In the genomic region with DNA sequence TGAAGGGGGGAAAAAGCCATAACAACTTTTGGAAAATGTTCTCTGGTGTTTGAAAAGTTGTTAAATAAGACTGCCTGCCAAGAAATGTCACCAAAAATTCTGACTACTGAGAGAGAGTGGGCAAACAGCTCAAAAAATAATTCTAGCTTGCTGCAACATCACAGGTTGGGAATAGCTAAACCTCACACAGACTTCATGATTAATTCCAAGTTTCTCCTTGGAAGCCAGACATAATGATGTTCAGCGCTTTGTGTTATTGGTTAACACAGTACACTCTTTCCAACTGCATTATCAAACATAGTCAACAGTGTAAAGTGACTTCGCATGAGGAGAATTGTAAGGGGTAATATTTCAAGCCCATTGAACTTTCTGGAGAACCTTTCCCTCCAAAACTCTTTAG, we compare ENCODE assay signal across 19 cellular contexts.
"Had no signal": no experiment of that assay in that cellular context is flagged by ENCODE, and none has a peak within 500 bp of the region (broad histone marks: within the 10 kb centered on the region; RNA-seq: fewer than 3 reads in every experiment).

No MANE protein-coding gene starts in this region.

- H3K27ac Mint-ChIP-seq: activated CD4-positive, alpha-beta memory T cell treated with anti-CD3 and anti-CD28 coated beads for 36 hours; activated naive CD4-positive, alpha-beta T cell treated with anti-CD3 and anti-CD28 coated beads, Interleukin-2, amount 10 ng/mL, durations not matched to agents 7 days and 5 days; memory B cell had no signal

- H3K36me3 ChIP-seq: brain microvascular endothelial cell, ovary, prostate gland, thyroid gland had no signal

- H3K36me3 Mint-ChIP-seq: activated CD4-positive, alpha-beta memory T cell treated with anti-CD3 and anti-CD28 coated beads for 36 hours; activated naive CD4-positive, alpha-beta T cell treated with anti-CD3 and anti-CD28 coated beads, Interleukin-2, amount 10 ng/mL, durations not matched to agents 7 days and 5 days; memory B cell had no signal

- H3K4me3 ChIP-seq: mucosa of descending colon, ovary, prostate gland, right atrium auricular region, thyroid gland had no signal

- H3K4me3 Mint-ChIP-seq: activated CD4-positive, alpha-beta memory T cell treated with anti-CD3 and anti-CD28 coated beads for 36 hours; activated naive CD4-positive, alpha-beta T cell treated with anti-CD3 and anti-CD28 coated beads, Interleukin-2, amount 10 ng/mL, durations not matched to agents 7 days and 5 days had no signal

- DNase-seq: activated CD4-positive, alpha-beta memory T cell treated with anti-CD3 and anti-CD28 coated beads for 36 hours; activated CD4-positive, alpha-beta T cell treated with anti-CD3 and anti-CD28 coated beads for 48 hours; activated naive CD4-positive, alpha-beta T cell treated with anti-CD3 and anti-CD28 coated beads, Interleukin-2, amount 10 ng/mL, durations not matched to agents 7 days and 5 days; activated T-cell treated with anti-CD3 and anti-CD28 coated beads, Interleukin-2, amount 50 U/mL, for 48 hours; aorta; brain microvascular endothelial cell; caudate nucleus; effector memory CD4-positive, alpha-beta T cell; foreskin melanocyte; hypothalamus; mucosa of descending colon; ovary; SK-N-SH; stimulated activated CD4-positive, alpha-beta T cell treated with anti-CD3 and anti-CD28 coated beads, Interleukin-4, amount 100 ng/mL, for 24 hours; stimulated activated naive CD4-positive, alpha-beta T cell treated with Interleukin-2 at 50 U/mL for 16 hours; thyroid gland had no signal

- H3K27ac ChIP-seq: brain microvascular endothelial cell, ovary, prostate gland, right atrium auricular region, thyroid gland had no signal

- H3K9me3 Mint-ChIP-seq: activated CD4-positive, alpha-beta memory T cell treated with anti-CD3 and anti-CD28 coated beads for 36 hours; activated naive CD4-positive, alpha-beta T cell treated with anti-CD3 and anti-CD28 coated beads, Interleukin-2, amount 10 ng/mL, durations not matched to agents 7 days and 5 days; memory B cell had no signal

- ATAC-seq: mucosa of descending colon had no signal

- H3K27me3 ChIP-seq: ovary, right atrium auricular region, thyroid gland had no signal

- H3K4me1 ChIP-seq: prostate gland had no signal

- H3K9me3 ChIP-seq: mucosa of descending colon, ovary, prostate gland, right atrium auricular region, SK-N-SH, thyroid gland had no signal
